11 cellular contexts compared by ENCODE assay signal in the genomic region with DNA sequence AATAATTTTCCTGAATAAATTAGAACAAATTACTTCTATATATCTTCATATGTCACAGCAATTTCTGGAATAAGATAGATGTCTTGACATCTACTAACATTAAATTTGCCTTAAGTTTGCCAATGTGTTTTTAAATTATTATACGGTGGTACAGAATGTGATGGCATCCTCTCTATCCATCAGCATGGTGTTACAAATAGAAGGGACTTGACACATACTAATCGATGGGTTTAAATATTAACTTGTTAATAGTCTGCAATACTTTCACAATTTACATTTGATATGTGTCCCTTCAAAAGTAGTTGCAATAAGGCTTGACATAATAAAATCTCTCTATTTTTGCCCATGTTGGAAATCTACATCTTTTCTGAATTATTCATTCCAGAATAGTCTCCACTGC.
"Had no signal": no experiment of that assay in that cellular context is flagged by ENCODE, and none has a peak within 500 bp of the region (broad histone marks: within the 10 kb centered on the region; RNA-seq: fewer than 3 reads in every experiment).

No MANE protein-coding gene starts in this region.

- H3K27ac ChIP-seq: GM23248 had no signal

- H3K4me1 Mint-ChIP-seq: GM23338, H9 had no signal

- H3K4me3 ChIP-seq: GM23248, GM23338, HAP-1 had no signal

- H3K9me3 ChIP-seq: HAP-1 had no signal

- H3K4me2 ChIP-seq: GM23338 had no signal

- H3K9me3 Mint-ChIP-seq: HFFc6 had no signal

- H3K4me3 Mint-ChIP-seq: GM23338, H9, HFFc6 had no signal

- H3K4me1 ChIP-seq: HAP-1 had no signal

- H3K9ac ChIP-seq: GM23248 had no signal

- FAIRE-seq: H1, H54 had no signal

- H3K36me3 ChIP-seq: HAP-1 had no signal

- H3K27ac Mint-ChIP-seq: GM23338, H9, HFFc6 had no signal

- H2AFZ ChIP-seq: GM23248, GM23338 had no signal

- ATAC-seq: GM23338, HCT116 had no signal

- DNase-seq: GM23248, GOT3, H7, H9, HCEC 1CT, HFFc6 had no signal
